ENCODE assay signal across 15 cellular contexts in the genomic region with DNA sequence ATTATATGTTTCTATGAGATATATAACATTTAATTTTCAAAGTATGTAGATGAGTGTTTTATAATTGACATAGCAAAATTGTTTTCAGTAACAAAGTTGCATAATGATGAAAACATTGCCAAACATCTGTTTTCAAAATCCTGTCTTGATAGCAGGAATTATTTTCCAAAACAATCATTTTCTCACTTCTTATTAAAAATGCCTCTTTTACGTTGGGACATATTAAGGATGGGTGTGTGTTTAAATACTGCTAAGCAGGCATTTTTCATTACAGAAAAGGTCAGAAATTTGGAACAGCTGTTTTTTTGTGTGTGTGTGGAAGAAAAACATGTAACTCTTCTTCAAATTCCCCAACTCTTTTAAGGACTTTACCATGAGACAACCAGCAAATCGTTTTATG.
"Had no signal": no experiment of that assay in that cellular context is flagged by ENCODE, and none has a peak within 500 bp of the region (broad histone marks: within the 10 kb centered on the region; RNA-seq: fewer than 3 reads in every experiment).

No MANE protein-coding gene starts in this region.

- H3K27me3 ChIP-seq: ascending aorta, dorsolateral prefrontal cortex, tibial artery had no signal

- H3K27ac ChIP-seq: ascending aorta, dorsolateral prefrontal cortex, tibial artery had no signal

- H3K4me1 ChIP-seq: ascending aorta, tibial artery had no signal

- ATAC-seq: esophagus mucosa; natural killer cell treated with Interleukin-12 subunit alpha and Interleukin-12 subunit beta and Interleukin-15 and Interleukin-18, amount 100 ng/mL, for 72 hours; stimulated activated memory B cell treated with anti-CD40 and anti-IgM and Interleukin-4, amounts not matched to agents 10 μg/mL and 1 μg/mL and 100 μg/mL, for 72 hours had no signal

- H3K4me3 ChIP-seq: ascending aorta, dorsolateral prefrontal cortex, tibial artery had no signal

- H3K4me2 ChIP-seq: SK-N-SH had no signal

- H3K36me3 ChIP-seq: ascending aorta, tibial artery had no signal

- H3K9me3 ChIP-seq: ascending aorta, SK-N-SH, tibial artery had no signal

- H3K9ac ChIP-seq: SK-N-SH had no signal

- DNase-seq: activated CD4-positive, CD25-positive, alpha-beta regulatory T cell treated with anti-CD3 and anti-CD28 coated beads, Interleukin-2, amount 50 U/mL, for 72 hours; activated naive CD4-positive, alpha-beta T cell treated with Interleukin-2 at 50 U/mL for 16 hours; dorsolateral prefrontal cortex; hippocampal formation; mesendoderm; occipital lobe; SK-N-SH; stimulated activated CD4-positive, alpha-beta T cell treated with anti-CD3 and anti-CD28 coated beads, Interleukin-2, amount 100 ng/mL, for 48 hours; T-helper 1 cell; T1000; tibial artery had no signal
